ENCODE assay signal across 8 cellular contexts in genomic region chr15:75508741-75509532, GRCh38. TPM values are rescaled to one million over a fixed set of nuclear protein-coding genes. Genes with fewer than 3 reads are reported as not detected.
DNase-seq lines count a peak whose midpoint lies in the region; ATAC-seq and TF ChIP-seq lines count a peak whose summit lies in the region.

No MANE protein-coding gene starts in this region.

- no peak overlapping the region for H3K27ac ChIP-seq in tibial artery
- H3K27ac ChIP-seq in aorta (ENCODE audit: low read depth in 1 of 2, low read length in 2 of 2), result no peak overlapping the region

- peak; percentile 46; the same call in 1 of the 2 replicates for TF ChIP-seq CTCF in WI38 (IDR thresholded peaks at IDR 0.05; ENCODE audit: low read depth, low read length)
- peak; percentile 46 to 48 for TF ChIP-seq CTCF in tibial artery (IDR thresholded peaks at IDR 0.05)

- 64 to 65% methylated on average over 8 of the region's 8 CpGs for WGBS in aorta, 2 donors

- ATAC-seq in aorta (ENCODE audit: low FRiP score), result no peak
- ATAC-seq in HG03432 (IDR thresholded peaks at IDR 0.05; ENCODE audit: unreplicated experiment), result no peak

- H3K27me3 ChIP-seq in tibial artery (no peaks in the 10 kb centered on the region), aorta (ENCODE audit: control insufficient read depth in 1 of 2, insufficient read depth in 2 of 2, low read length in 1 of 2) (no peaks in the 10 kb centered on the region)

- peak; percentile 46 for DNase-seq in DMS 273 (lab: John Stamatoyannopoulos, UW; ENCODE audit: unreplicated experiment)
- no peak for DNase-seq in DMS 273 treated with DMSO at 0.1 percent for 48 hours (lab: John Stamatoyannopoulos, UW)
- peak; percentile 25 for DNase-seq in HPDE6-E6E7 (ENCODE audit: extremely low spot score)
- peak; percentile 35 for DNase-seq in glomerular visceral epithelial cell (ENCODE audit: extremely low spot score)
- DNase-seq in tibial artery, result no peak
- DNase-seq in aorta, result no peak

- H3K4me1 ChIP-seq in tibial artery, result no peaks in the 10 kb centered on the region
- H3K4me1 ChIP-seq in aorta (ENCODE audit: control insufficient read depth in 1 of 2, insufficient read depth in 2 of 2, low read length in 2 of 2), result no peaks in the 10 kb centered on the region

- H3K9me3 ChIP-seq in tibial artery, result no peaks in the 10 kb centered on the region
- no peaks in the 10 kb centered on the region for H3K9me3 ChIP-seq in aorta (ENCODE audit: control insufficient read depth, low read length)

- H3K36me3 ChIP-seq in tibial artery, result peaks cover 37 to 58% (median 46%) of the 10 kb centered on the region in 3 donors
- H3K36me3 ChIP-seq in aorta (ENCODE audit: control insufficient read depth in 1 of 2, insufficient read depth in 2 of 2, low read length in 1 of 2), result peaks cover 3 to 4% of the 10 kb centered on the region in 2 donors

- no peak overlapping the region for H3K4me3 ChIP-seq in WI38 (ENCODE audit: low read depth, low read length)
- no peak overlapping the region for H3K4me3 ChIP-seq in tibial artery
- no peak overlapping the region for H3K4me3 ChIP-seq in aorta (ENCODE audit: low read length in 2 of 2)

- intact Hi-C loops in tibial artery (cut with DNase I; ENCODE audit: low total_unique reads), result no loop called here
- intact Hi-C loops in aorta (cut with DNase I), result no loop called here

RNA-seq across cellular contexts. Expression of gene SIN3A, which starts 57.4 kb away (rescaled TPM):
- 10 to 100 TPM; 67.1 to 67.9 TPM for total RNA-seq in aorta
- 10 to 100 TPM in 1 of 2 donors, 1 to 10 TPM in 1; 7.6 to 14.1 TPM for polyA plus RNA-seq in aorta

Comparison
In these comparisons a context has a peak if more than half of its experiments do, and no peak if none do; other contexts are left out.
1. DNase-seq: peak in DMS 273 (single experiment), HPDE6-E6E7 (single experiment) and glomerular visceral epithelial cell (single experiment); none in DMS 273 treated with DMSO at 0.1 percent for 48 hours (single experiment), tibial artery (0 of 2) and aorta (0 of 2).